ENCODE assay signal across 1 cellular context in genomic region chr18:9233771-9234440, GRCh38.
TF ChIP-seq lines count a peak whose summit lies in the region.

No MANE protein-coding gene starts in this region.

TF ChIP-seq in SK-N-SH treated with all-trans-retinoic acid at 6 μM for 48 hours, 23 proteins besides CTCF, POLR2A, EP300 and RAD21 (continued from another document):
- TF ChIP-seq GLIS3 (CRISPR knock-in tag; IDR thresholded peaks at IDR 0.05): no peak
- no peak for TF ChIP-seq ZNF70 (CRISPR knock-in tag; IDR thresholded peaks at IDR 0.05)
- no peak for TF ChIP-seq ESRRG (CRISPR knock-in tag; IDR thresholded peaks at IDR 0.05)
- TF ChIP-seq TCF4 (CRISPR knock-in tag; IDR thresholded peaks at IDR 0.05; ENCODE audit: borderline replicate concordance): no peak
- no peak for TF ChIP-seq ZNF565 (CRISPR knock-in tag; conservative IDR thresholded peaks at IDR 0.05; ENCODE audit: low read depth)
- TF ChIP-seq RARB (CRISPR knock-in tag; IDR thresholded peaks at IDR 0.05): no peak
- no peak for TF ChIP-seq ISL1 (CRISPR knock-in tag; IDR thresholded peaks at IDR 0.05)
- TF ChIP-seq CREB5 (CRISPR knock-in tag; IDR thresholded peaks at IDR 0.05; ENCODE audit: low read depth): no peak
- no peak for TF ChIP-seq CSDC2 (CRISPR knock-in tag; IDR thresholded peaks at IDR 0.05)
- no peak for TF ChIP-seq OSR1 (CRISPR knock-in tag; IDR thresholded peaks at IDR 0.05)
TF ChIP-seq in SK-N-SH treated with all-trans-retinoic acid at 6 μM for 48 hours: peak in this region for 0.
